In genomic region chr9:120919639-120920494, GRCh38 we compare ENCODE assay signal across 11 cellular contexts. TPM values are rescaled to one million over a fixed set of nuclear protein-coding genes. Genes with fewer than 3 reads are reported as not detected.
DNase-seq lines count a peak whose midpoint lies in the region; ATAC-seq, FAIRE-seq and TF ChIP-seq lines count a peak whose summit lies in the region.
"Had no signal": no experiment of that assay in that cellular context is flagged by ENCODE, and none has a peak within 500 bp of the region (broad histone marks: within the 10 kb centered on the region; RNA-seq: fewer than 3 reads in every experiment).

No MANE protein-coding gene starts in this region.

- H3K27ac Mint-ChIP-seq in activated T-cell treated with anti-CD3 and anti-CD28 coated beads, Interleukin-2, amount 50 U/mL, for 72 hours = peak overlapping the region; percentile 92

- H3K9me3 ChIP-seq in spleen = peaks cover 0 to 3% (median 0%) of the 10 kb centered on the region in 8 donors

- H3K4me3 ChIP-seq in spleen = peak overlapping the region in 1 of 8 donors; percentile 32

- no peaks in the 10 kb centered on the region for H3K27me3 Mint-ChIP-seq in activated T-cell treated with anti-CD3 and anti-CD28 coated beads, Interleukin-2, amount 50 U/mL, for 72 hours (ENCODE audit: low read depth)

- TF ChIP-seq POLR2A in GM12892 (IDR thresholded peaks at IDR 0.05; ENCODE audit: low read depth, low read length) (peak; percentile 13; the same call in 1 of the 2 replicates), spleen (IDR thresholded peaks at IDR 0.05) (no peak)

- no peak for DNase-seq in GM12892 (ENCODE audit: insufficient read length)
- DNase-seq in activated T-cell treated with anti-CD3 and anti-CD28 coated beads, Interleukin-2, amount 50 U/mL, for 72 hours = no peak
- no peak for DNase-seq in left ventricle myocardium superior
- DNase-seq in spleen = no peak
- no peak for DNase-seq in midbrain (lab: John Stamatoyannopoulos, UW)
- DNase-seq in GM19240 (ENCODE audit: insufficient read length, low spot score) = no peak
- DNase-seq in RKO (ENCODE audit: low spot score) = no peak
- DNase-seq: effector CD8-positive, alpha-beta T cell; NCI-H1092 treated with DMSO at 0.1 percent for 48 hours; T-helper 9 cell had no signal

- no peak for TF ChIP-seq CTCF in spleen (IDR thresholded peaks at IDR 0.05 in 8 of 11, conservative IDR thresholded peaks at IDR 0.05 in 3 of 11)

- no peak for ATAC-seq in activated T-cell treated with anti-CD3 and anti-CD28 coated beads, Interleukin-2, amount 50 U/mL, for 72 hours (replicated peaks in 1 of 2)
- peak; percentile 76 for ATAC-seq in left ventricle myocardium superior
- no peak for ATAC-seq in activated CD4-positive, CD25-positive, alpha-beta regulatory T cell treated with anti-CD3 and anti-CD28 coated beads, Interleukin-2, amount 50 U/mL, for 24 hours

- peaks cover 0 to 58% (median 0%) of the 10 kb centered on the region in 6 donors for H3K36me3 ChIP-seq in spleen

- H3K36me3 Mint-ChIP-seq in activated T-cell treated with anti-CD3 and anti-CD28 coated beads, Interleukin-2, amount 50 U/mL, for 72 hours (ENCODE audit: insufficient read depth in 2 of 2) = peaks cover 51 to 73% of the 10 kb centered on the region in 2 donors

- H3K9me3 Mint-ChIP-seq in activated T-cell treated with anti-CD3 and anti-CD28 coated beads, Interleukin-2, amount 50 U/mL, for 72 hours = no peaks in the 10 kb centered on the region

- intact Hi-C loops in left ventricle myocardium superior (cut with micrococcal nuclease) = no loop called here
- intact Hi-C loops in spleen (cut with DNase I; ENCODE audit: low total_unique reads) = no loop called here

- H3K4me1 ChIP-seq in spleen = peaks cover 9 to 100% (median 74%) of the 10 kb centered on the region in 6 donors

- WGBS in spleen, 5 donors = 78 to 91% (median 85%) methylated on average over 10 of the region's 10 CpGs

- no peaks in the 10 kb centered on the region for H3K27me3 ChIP-seq in spleen (replicated peaks in 1 of 7)

- peak overlapping the region; percentile 60 to 96 (median 82) for H3K27ac ChIP-seq in spleen

- no peak for FAIRE-seq in GM12892 (lab: Jason Lieb, UNC)

- H3K4me3 Mint-ChIP-seq in activated T-cell treated with anti-CD3 and anti-CD28 coated beads, Interleukin-2, amount 50 U/mL, for 72 hours = peak overlapping the region; percentile 85 to 90

- peaks cover 95% of the 10 kb centered on the region for H3K4me1 Mint-ChIP-seq in activated T-cell treated with anti-CD3 and anti-CD28 coated beads, Interleukin-2, amount 50 U/mL, for 72 hours (ENCODE audit: low read depth)

RNA-seq across cellular contexts. Expression of gene TRAF1, which starts 6.7 kb away (rescaled TPM):
- 116 TPM for polyA plus RNA-seq in GM12892 (2012; ENCODE audit: missing spikeins)
- total RNA-seq in activated T-cell treated with anti-CD3 and anti-CD28 coated beads, Interleukin-2, amount 50 U/mL, for 72 hours = 100 to 1,000 TPM in 1 of 2 donors, 10 to 100 TPM in 1; 91.6 to 101 TPM
- total RNA-seq in left ventricle myocardium superior (2.4 TPM), spleen (10 to 100 TPM; 11.9 to 29.2 (median 22.4) TPM)
- 10 to 100 TPM in 2 of 3 donors, 1 to 10 TPM in 1; 8.6 to 13.0 (median 10.2) TPM for polyA plus RNA-seq in spleen

RNA-seq across cellular contexts. Expression of gene PHF19, which starts 42.9 kb away (rescaled TPM):
- 70.4 TPM for polyA plus RNA-seq in GM12892 (2012; ENCODE audit: missing spikeins)
- 100 to 1,000 TPM; 166 to 222 TPM for total RNA-seq in activated T-cell treated with anti-CD3 and anti-CD28 coated beads, Interleukin-2, amount 50 U/mL, for 72 hours
- total RNA-seq in left ventricle myocardium superior (9.5 TPM), spleen (10 to 100 TPM; 33.4 to 53.0 (median 40.5) TPM)
- polyA plus RNA-seq in spleen = 10 to 100 TPM; 12.6 to 29.4 (median 27.7) TPM
